In the genomic region with DNA sequence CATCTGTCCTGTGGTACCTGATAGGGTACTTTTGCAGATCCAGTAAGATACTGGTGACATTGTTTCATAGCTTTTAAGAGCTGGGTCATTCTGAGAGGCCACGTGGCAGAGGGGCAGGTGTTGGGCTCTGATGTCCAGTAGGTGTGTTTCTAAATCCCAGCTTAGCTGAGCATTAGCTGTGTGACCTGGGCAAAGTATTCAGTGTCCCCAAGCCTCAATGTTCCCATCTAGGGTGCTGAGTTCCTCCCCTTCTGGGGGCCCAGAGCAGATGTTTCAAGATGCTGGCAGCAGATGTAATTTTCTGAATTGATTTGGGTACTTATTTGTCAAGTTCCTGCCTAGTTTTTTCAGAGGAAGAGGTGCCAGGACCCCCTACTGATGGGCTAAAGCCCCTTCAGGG, we compare ENCODE assay signal across 23 cellular contexts. TPM values are rescaled to one million over a fixed set of nuclear protein-coding genes. Genes with fewer than 3 reads are reported as not detected.
DNase-seq lines count a peak whose midpoint lies in the region; ATAC-seq, FAIRE-seq and TF ChIP-seq lines count a peak whose summit lies in the region.
"Had no signal": no experiment of that assay in that cellular context is flagged by ENCODE, and none has a peak within 500 bp of the region (broad histone marks: within the 10 kb centered on the region; RNA-seq: fewer than 3 reads in every experiment).

No MANE protein-coding gene starts in this region.

- H3K27ac ChIP-seq in body of pancreas (peak overlapping the region in 3 of 4 donors; percentile 53 to 70 (median 69)), spleen (no peak overlapping the region)
- H3K27ac ChIP-seq: KMS-11, SK-N-MC had no signal

- H3K4me1 ChIP-seq in body of pancreas, result peaks cover 84% of the 10 kb centered on the region
- peaks cover 8 to 23% (median 13%) of the 10 kb centered on the region in 6 donors for H3K4me1 ChIP-seq in spleen

- DNase-seq in NCI-H2171 treated with DMSO at 0.1 percent for 48 hours (lab: John Stamatoyannopoulos, UW) (peak; percentile 21), NCI-H2171 (lab: John Stamatoyannopoulos, UW) (no peak), H54 (ENCODE audit: insufficient read length, low spot score) (peak; percentile 0), body of pancreas (peak in 1 of 4 donors; percentile 2), spleen (peak; percentile 4), foreskin melanocyte (no peak)
- no peak for DNase-seq in activated effector memory CD4-positive, alpha-beta T cell treated with anti-CD3 and anti-CD28 coated beads, Interleukin-2, amount 50 U/mL, for 16 hours
- no peak for DNase-seq in stimulated activated naive CD4-positive, alpha-beta T cell (lab: John Stamatoyannopoulos, UW)
- DNase-seq: C1 segment of cervical spinal cord; DMS79; MG63; NCI-H1092 treated with DMSO at 0.1 percent for 48 hours; NCI-H1694 treated with DMSO at 0.1 percent for 48 hours; NK-92 treated with Interleukin-12 subunit alpha and Interleukin-12 subunit beta, amount 100 ng/mL, for 24 hours; PC-3 had no signal

- no peaks in the 10 kb centered on the region for H3K27me3 ChIP-seq in body of pancreas
- no peaks in the 10 kb centered on the region for H3K27me3 ChIP-seq in spleen (replicated peaks in 1 of 7)
- H3K27me3 ChIP-seq: MG63 had no signal

- TF ChIP-seq CTCF in body of pancreas (IDR thresholded peaks at IDR 0.05) (no peak), spleen (IDR thresholded peaks at IDR 0.05 in 8 of 11, conservative IDR thresholded peaks at IDR 0.05 in 3 of 11) (no peak)

- H3K4me3 ChIP-seq in body of pancreas (no peak overlapping the region), spleen (no peak overlapping the region)
- H3K4me3 ChIP-seq: GM23338, MG63, SK-N-MC had no signal

- ATAC-seq in body of pancreas, result no peak
- ATAC-seq: GM23338, PC-3 had no signal

- TF ChIP-seq POLR2A in H54 (IDR thresholded peaks at IDR 0.05; ENCODE audit: low read depth, low read length) (no peak), body of pancreas (IDR thresholded peaks at IDR 0.05) (no peak), spleen (IDR thresholded peaks at IDR 0.05) (no peak)

- no peak for FAIRE-seq in H54 (lab: Jason Lieb, UNC)
- FAIRE-seq: G401.6, GM12891, GM19239 had no signal

- H3K36me3 ChIP-seq in body of pancreas (replicated peaks in 1 of 2; ENCODE audit: insufficient read depth in 1 of 2, low read depth in 2 of 2), result no peaks in the 10 kb centered on the region
- H3K36me3 ChIP-seq in spleen, result no peaks in the 10 kb centered on the region
- H3K36me3 ChIP-seq: MG63 had no signal

- intact Hi-C loops in body of pancreas (cut with DNase I), result no loop called here
- intact Hi-C loops in spleen (cut with DNase I; ENCODE audit: low total_unique reads), result no loop called here

- H3K9me3 ChIP-seq in body of pancreas, result no peaks in the 10 kb centered on the region
- no peaks in the 10 kb centered on the region for H3K9me3 ChIP-seq in spleen
- H3K9me3 ChIP-seq: Caco-2, MG63 had no signal

- WGBS in body of pancreas, 2 donors, result 60 to 100% methylated on average over 1 of the region's 1 CpG
- 68 to 96% (median 88%) methylated on average over 1 of the region's 1 CpG for WGBS in spleen, 5 donors

RNA-seq across cellular contexts. Expression of a gene that starts 52.9 kb away (rescaled TPM):
- total RNA-seq in body of pancreas (10 to 100 TPM; 25.1 to 25.7 TPM), spleen (1 to 10 TPM in 6 of 7 donors, under 1 TPM in 1; 0.43 to 3.6 (median 2.4) TPM)
- 1 to 10 TPM in 2 of 3 donors, under 1 TPM in 1; 0.76 to 2.9 (median 1.4) TPM for polyA plus RNA-seq in spleen
- total RNA-seq: A172 had no signal

Comparison
In these comparisons a context has a peak if more than half of its experiments do, and no peak if none do; other contexts are left out.
1. DNase-seq: peak in NCI-H2171 treated with DMSO at 0.1 percent for 48 hours (single experiment), H54 (single experiment) and spleen (single experiment); none in NCI-H2171 (single experiment), activated effector memory CD4-positive, alpha-beta T cell treated with anti-CD3 and anti-CD28 coated beads, Interleukin-2, amount 50 U/mL, for 16 hours (single experiment), stimulated activated naive CD4-positive, alpha-beta T cell (0 of 6) and foreskin melanocyte (single experiment).
2. H3K27ac ChIP-seq: peak in body of pancreas (3 of 4); none in spleen (0 of 8).
3. RNA of a gene that starts 52.9 kb away (total RNA-seq): 25.1 to 25.7 TPM in body of pancreas; 0.43 to 3.6 TPM in spleen; every median in the first group is over 4 times any median in the second.